13 cellular contexts compared by ENCODE assay signal in genomic region chr17:60089097-60089844, GRCh38. TPM values are rescaled to one million over a fixed set of nuclear protein-coding genes. Genes with fewer than 3 reads are reported as not detected.
A peak's percentile ranks its signal among the peaks of the same experiment; 100 is the strongest.
DNase-seq lines count a peak whose midpoint lies in the region; ATAC-seq and TF ChIP-seq lines count a peak whose summit lies in the region.
"Had no signal": no experiment of that assay in that cellular context is flagged by ENCODE, and none has a peak within 500 bp of the region (broad histone marks: within the 10 kb centered on the region; RNA-seq: fewer than 3 reads in every experiment).

No MANE protein-coding gene starts in this region.

- CTCF ChIA-PET in OCI-LY7 (lab: Charles Lee; ENCODE audit: unreplicated experiment): no interaction called here

- H3K4me3 ChIP-seq in OCI-LY7 (ENCODE audit: low read depth, low read length, poor library complexity, severe bottlenecking): peak overlapping the region; percentile 39
- H3K4me3 ChIP-seq in coronary artery: no peak overlapping the region
- H3K4me3 ChIP-seq: HAP-1, left lung had no signal

- ATAC-seq in GM19395 (IDR thresholded peaks at IDR 0.05; ENCODE audit: unreplicated experiment) (peak; percentile 71), HG03025 (IDR thresholded peaks at IDR 0.05; ENCODE audit: low FRiP score, unreplicated experiment) (peak; percentile 74)

- TF ChIP-seq CTCF in OCI-LY7 (conservative IDR thresholded peaks at IDR 0.05; ENCODE audit: low read length) (no peak), coronary artery (IDR thresholded peaks at IDR 0.05) (no peak)

- intact Hi-C loops in OCI-LY7 (cut with micrococcal nuclease; ENCODE audit: unreplicated experiment): no loop called here

- peak overlapping the region; percentile 67 for H3K4me2 ChIP-seq in OCI-LY7 (ENCODE audit: low read length)

- H2AFZ ChIP-seq in OCI-LY7 (ENCODE audit: low read length): peak overlapping the region; percentile 62; the same call in 1 of the 2 replicates

- peaks cover 41% of the 10 kb centered on the region for H3K4me1 ChIP-seq in OCI-LY7 (ENCODE audit: insufficient read depth, low read length, poor library complexity, severe bottlenecking)
- H3K4me1 ChIP-seq: HAP-1 had no signal

- DNase-seq in CD1c-positive myeloid dendritic cell (ENCODE audit: extremely low spot score): peak; percentile 81
- DNase-seq in OCI-LY7 (ENCODE audit: low spot score): peak; percentile 61
- DNase-seq in coronary artery (ENCODE audit: low spot score): no peak
- no peak for DNase-seq in stimulated activated CD4-positive, alpha-beta T cell treated with anti-CD3 and anti-CD28 coated beads, Interleukin-1b, Interleukin-23, amount 100 ng/mL, for 48 hours
- no peak for DNase-seq in GF-D8 (lab: John Stamatoyannopoulos, UW)
- DNase-seq in NCI-H510A treated with DMSO at 0.1 percent for 48 hours (lab: John Stamatoyannopoulos, UW): no peak
- DNase-seq: activated CD8-positive, alpha-beta memory T cell treated with anti-CD3 and anti-CD28 coated beads, Interleukin-2, amount 50 U/mL, for 4 hours; left lung; NCI-H748 treated with DMSO at 0.1 percent for 48 hours; posterior cingulate gyrus had no signal

- BruUV-seq in OCI-LY7 (replicated peaks; lab: Mats Ljungman, UMichigan): no TSS peak

- H3K27ac ChIP-seq in OCI-LY7 (ENCODE audit: low read depth, low read length, poor library complexity, severe bottlenecking) (peak overlapping the region; percentile 75), coronary artery (no peak overlapping the region)

- H4K20me1 ChIP-seq in OCI-LY7 (ENCODE audit: insufficient read depth, low read length): no peaks in the 10 kb centered on the region

- H3K9me3 ChIP-seq in OCI-LY7 (ENCODE audit: low read length): peaks cover 13% of the 10 kb centered on the region; the same call in 1 of the 2 replicates

- no peaks in the 10 kb centered on the region for H3K9me2 ChIP-seq in OCI-LY7 (ENCODE audit: insufficient read depth, low read length)

- H3K36me3 ChIP-seq in OCI-LY7 (ENCODE audit: insufficient read depth, low read length): peaks cover 4% of the 10 kb centered on the region; the same call in 1 of the 2 replicates
- H3K36me3 ChIP-seq: HAP-1, left lung had no signal

- POLR2A ChIA-PET in OCI-LY7 (lab: Charles Lee): interaction anchor here (0.6 to 1.2 kb wide), 4 partner anchors 11 to 754 kb away, joined by 3 to 4 read pairs (median 4); partner anchors contain the start of gene HEATR6

- H3K79me2 ChIP-seq in OCI-LY7 (ENCODE audit: insufficient read depth, low read depth, low read length): no peaks in the 10 kb centered on the region

RNA-seq across cellular contexts. Expression of gene HEATR6, which starts 10.6 kb away (rescaled TPM):
- 9.6 and 10.4 TPM in 2 replicates for total RNA-seq in OCI-LY7 (2014; rRNA removed; shearing (Covaris generic))
- 6.6 and 8.7 TPM in 2 replicates for total RNA-seq in OCI-LY7 (2022)

Comparison
In these comparisons a context has a peak if more than half of its experiments do, and no peak if none do; other contexts are left out.
1. DNase-seq: peak in CD1c-positive myeloid dendritic cell (single experiment) and OCI-LY7 (single experiment); none in coronary artery (single experiment), stimulated activated CD4-positive, alpha-beta T cell treated with anti-CD3 and anti-CD28 coated beads, Interleukin-1b, Interleukin-23, amount 100 ng/mL, for 48 hours (single experiment), GF-D8 (single experiment) and NCI-H510A treated with DMSO at 0.1 percent for 48 hours (single experiment).